In genomic region chr4:84631573-84631972, GRCh38 we compare ENCODE assay signal across 27 cellular contexts. TPM values are rescaled to one million over a fixed set of nuclear protein-coding genes. Genes with fewer than 3 reads are reported as not detected.
DNase-seq lines count a peak whose midpoint lies in the region; ATAC-seq and TF ChIP-seq lines count a peak whose summit lies in the region.
"Had no signal": no experiment of that assay in that cellular context is flagged by ENCODE, and none has a peak within 500 bp of the region (broad histone marks: within the 10 kb centered on the region; RNA-seq: fewer than 3 reads in every experiment).

No MANE protein-coding gene starts in this region.

- WGBS in body of pancreas, 2 donors: 86 to 87% methylated on average over 3 of the region's 3 CpGs

- intact Hi-C loops in body of pancreas (cut with DNase I): no loop called here

- H3K4me1 Mint-ChIP-seq in WTC11: no peaks in the 10 kb centered on the region
- H3K4me1 Mint-ChIP-seq: activated naive CD8-positive, alpha-beta T cell treated with anti-CD3 and anti-CD28 coated beads for 36 hours; naive thymus-derived CD8-positive, alpha-beta T cell; stimulated activated memory B cell treated with anti-CD40 and anti-IgM and Interleukin-4, amounts not matched to agents 10 μg/mL and 1 μg/mL and 100 μg/mL, for 72 hours had no signal

- no peaks in the 10 kb centered on the region for H3K36me3 ChIP-seq in body of pancreas (replicated peaks in 1 of 2; ENCODE audit: insufficient read depth in 1 of 2, low read depth in 2 of 2)
- H3K36me3 ChIP-seq: ascending aorta, MG63 had no signal

- no peak overlapping the region for H3K4me3 Mint-ChIP-seq in WTC11
- H3K4me3 Mint-ChIP-seq: activated naive CD8-positive, alpha-beta T cell treated with anti-CD3 and anti-CD28 coated beads for 36 hours; activated T-cell treated with anti-CD3 and anti-CD28 coated beads, Interleukin-2, amount 50 U/mL, for 24 hours; HFFc6; naive thymus-derived CD8-positive, alpha-beta T cell; stimulated activated memory B cell treated with anti-CD40 and anti-IgM and Interleukin-4, amounts not matched to agents 10 μg/mL and 1 μg/mL and 100 μg/mL, for 72 hours had no signal

- no peak for TF ChIP-seq CTCF in WTC11 (IDR thresholded peaks at IDR 0.05)
- TF ChIP-seq CTCF in choroid plexus epithelial cell (conservative IDR thresholded peaks at IDR 0.05; ENCODE audit: low read depth, low read length): no peak
- no peak for TF ChIP-seq CTCF in body of pancreas (IDR thresholded peaks at IDR 0.05)

- DNase-seq in HPDE6-E6E7 (ENCODE audit: extremely low spot score): peak; percentile 14
- DNase-seq in WTC11 (ENCODE audit: low spot score): no peak
- DNase-seq in choroid plexus epithelial cell (ENCODE audit: low read depth): peak; percentile 51
- peak; percentile 49 for DNase-seq in iris pigment epithelial cell (ENCODE audit: low read depth)
- no peak for DNase-seq in activated gamma-delta T cell (lab: John Stamatoyannopoulos, UW)
- no peak for DNase-seq in body of pancreas
- no peak for DNase-seq in stimulated activated CD4-positive, alpha-beta T cell treated with anti-CD3 and anti-CD28 coated beads, Interleukin-4, amount 100 ng/mL, for 4 hours
- DNase-seq in NCI-H524 (lab: John Stamatoyannopoulos, UW): no peak
- DNase-seq: activated CD4-positive, alpha-beta T cell treated with anti-CD3 and anti-CD28 coated beads for 48 hours; activated effector memory CD4-positive, alpha-beta T cell treated with anti-CD3 and anti-CD28 coated beads, Interleukin-2, amount 50 U/mL, for 16 hours; activated naive CD8-positive, alpha-beta T cell treated with anti-CD3 and anti-CD28 coated beads for 36 hours; activated T-cell treated with anti-CD3 and anti-CD28 coated beads, Interleukin-2, amount 50 U/mL, for 24 hours; foreskin melanocyte; HFFc6; KBM-7; naive thymus-derived CD8-positive, alpha-beta T cell; NCI-H1105; NCI-H2029 treated with DMSO at 0.1 percent for 48 hours; NCI-H69; nucleus accumbens; psoas muscle; stimulated activated CD4-positive, alpha-beta T cell treated with anti-CD3 and anti-CD28 coated beads, Interleukin-15, amount 100 ng/mL, for 24 hours; trophoblast cell had no signal

- H3K27ac Mint-ChIP-seq in WTC11: 0 out of 2 replicates have a peak overlapping the region, but pooled peaks have one; percentile 6
- H3K27ac Mint-ChIP-seq: activated naive CD8-positive, alpha-beta T cell treated with anti-CD3 and anti-CD28 coated beads for 36 hours; activated T-cell treated with anti-CD3 and anti-CD28 coated beads, Interleukin-2, amount 50 U/mL, for 24 hours; HFFc6; naive thymus-derived CD8-positive, alpha-beta T cell; stimulated activated memory B cell treated with anti-CD40 and anti-IgM and Interleukin-4, amounts not matched to agents 10 μg/mL and 1 μg/mL and 100 μg/mL, for 72 hours had no signal

- TF ChIP-seq POLR2A in body of pancreas (IDR thresholded peaks at IDR 0.05): no peak

- H3K4me3 ChIP-seq in choroid plexus epithelial cell (ENCODE audit: low read depth, low read length): no peak overlapping the region
- H3K4me3 ChIP-seq in body of pancreas: no peak overlapping the region
- H3K4me3 ChIP-seq: ascending aorta, GM12878, MG63, psoas muscle had no signal

- CTCF ChIA-PET in WTC11 (lab: Charles Lee): no interaction called here

- no peak overlapping the region for H3K27ac ChIP-seq in body of pancreas
- H3K27ac ChIP-seq: ascending aorta, psoas muscle had no signal

- H3K9me3 ChIP-seq in body of pancreas: no peaks in the 10 kb centered on the region
- H3K9me3 ChIP-seq: ascending aorta, MG63, psoas muscle had no signal

- no peaks in the 10 kb centered on the region for H3K27me3 Mint-ChIP-seq in WTC11 (ENCODE audit: low read depth)
- H3K27me3 Mint-ChIP-seq: activated naive CD8-positive, alpha-beta T cell treated with anti-CD3 and anti-CD28 coated beads for 36 hours; activated T-cell treated with anti-CD3 and anti-CD28 coated beads, Interleukin-2, amount 50 U/mL, for 24 hours had no signal

- POLR2A ChIA-PET in WTC11 (lab: Charles Lee): no interaction called here

- no peaks in the 10 kb centered on the region for H3K4me1 ChIP-seq in body of pancreas
- H3K4me1 ChIP-seq: ascending aorta, psoas muscle had no signal

- ATAC-seq in WTC11 (no peak), body of pancreas (no peak)
- ATAC-seq: GM12878; naive thymus-derived CD8-positive, alpha-beta T cell; psoas muscle; stimulated activated memory B cell treated with anti-CD40 and anti-IgM and Interleukin-4, amounts not matched to agents 10 μg/mL and 1 μg/mL and 100 μg/mL, for 72 hours had no signal

- no peaks in the 10 kb centered on the region for H3K9me3 Mint-ChIP-seq in WTC11
- H3K9me3 Mint-ChIP-seq: activated naive CD8-positive, alpha-beta T cell treated with anti-CD3 and anti-CD28 coated beads for 36 hours; HFFc6 had no signal

- no peaks in the 10 kb centered on the region for H3K27me3 ChIP-seq in body of pancreas
- H3K27me3 ChIP-seq: ascending aorta, MG63 had no signal

- H3K36me3 Mint-ChIP-seq in WTC11: peaks cover 15% of the 10 kb centered on the region
- H3K36me3 Mint-ChIP-seq: activated naive CD8-positive, alpha-beta T cell treated with anti-CD3 and anti-CD28 coated beads for 36 hours; stimulated activated memory B cell treated with anti-CD40 and anti-IgM and Interleukin-4, amounts not matched to agents 10 μg/mL and 1 μg/mL and 100 μg/mL, for 72 hours had no signal

TF ChIP-seq in WTC11, 78 proteins besides CTCF, POLR2A, EP300 and RAD21:
- TF ChIP-seq, protein P1, sequence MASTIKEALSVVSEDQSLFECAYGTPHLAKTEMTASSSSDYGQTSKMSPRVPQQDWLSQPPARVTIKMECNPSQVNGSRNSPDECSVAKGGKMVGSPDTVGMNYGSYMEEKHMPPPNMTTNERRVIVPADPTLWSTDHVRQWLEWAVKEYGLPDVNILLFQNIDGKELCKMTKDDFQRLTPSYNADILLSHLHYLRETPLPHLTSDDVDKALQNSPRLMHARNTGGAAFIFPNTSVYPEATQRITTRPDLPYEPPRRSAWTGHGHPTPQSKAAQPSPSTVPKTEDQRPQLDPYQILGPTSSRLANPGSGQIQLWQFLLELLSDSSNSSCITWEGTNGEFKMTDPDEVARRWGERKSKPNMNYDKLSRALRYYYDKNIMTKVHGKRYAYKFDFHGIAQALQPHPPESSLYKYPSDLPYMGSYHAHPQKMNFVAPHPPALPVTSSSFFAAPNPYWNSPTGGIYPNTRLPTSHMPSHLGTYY (CRISPR knock-in tag; IDR thresholded peaks at IDR 0.05): no peak
- no peak for TF ChIP-seq ZBTB21 (CRISPR knock-in tag; IDR thresholded peaks at IDR 0.05; ENCODE audit: borderline replicate concordance)

RNA-seq across cellular contexts. Expression of gene CDS1, which starts 48.6 kb away (rescaled TPM):
- 17.4 to 18.3 TPM (median 18.2 TPM) in 3 replicates for total RNA-seq in WTC11 (2021)
- total RNA-seq in body of pancreas: 1 to 10 TPM; 5.2 to 5.9 TPM
- total RNA-seq: GM12878 had no signal

Comparison
In these comparisons a context has a peak if more than half of its experiments do, and no peak if none do; other contexts are left out.
1. DNase-seq: peak in HPDE6-E6E7 (single experiment), choroid plexus epithelial cell (single experiment) and iris pigment epithelial cell (single experiment); none in WTC11 (single experiment), activated gamma-delta T cell (single experiment), body of pancreas (0 of 4), stimulated activated CD4-positive, alpha-beta T cell treated with anti-CD3 and anti-CD28 coated beads, Interleukin-4, amount 100 ng/mL, for 4 hours (0 of 2) and NCI-H524 (0 of 2).